Comparison of ENCODE assay signal across 2 cellular contexts in genomic region chr3:140252812-140253656, GRCh38.
TF ChIP-seq lines count a peak whose summit lies in the region.

No MANE protein-coding gene starts in this region.

TF ChIP-seq in GM23338, 12 proteins besides CTCF, POLR2A, EP300 and RAD21:
- TF ChIP-seq EZH2phosphoT487 (IDR thresholded peaks at IDR 0.05; ENCODE audit: unreplicated experiment) = no peak
- TF ChIP-seq STAT1 (IDR thresholded peaks at IDR 0.05; ENCODE audit: unreplicated experiment) = no peak
- no peak for TF ChIP-seq POLR2AphosphoS5 (IDR thresholded peaks at IDR 0.05; ENCODE audit: low read depth)
- TF ChIP-seq NANOG (IDR thresholded peaks at IDR 0.05; ENCODE audit: borderline replicate concordance) = no peak
TF ChIP-seq in GM23338: peak in this region for 0.

TF ChIP-seq in H1, 55 proteins besides CTCF, POLR2A, EP300 and RAD21:
- TF ChIP-seq MAX (IDR thresholded peaks at IDR 0.05) = no peak
- peak; percentile 31; the same call in 1 of the 2 replicates for TF ChIP-seq CEBPB (IDR thresholded peaks at IDR 0.05; ENCODE audit: low read depth, low read length)
